Comparison of ENCODE assay signal across 16 cellular contexts in the genomic region with DNA sequence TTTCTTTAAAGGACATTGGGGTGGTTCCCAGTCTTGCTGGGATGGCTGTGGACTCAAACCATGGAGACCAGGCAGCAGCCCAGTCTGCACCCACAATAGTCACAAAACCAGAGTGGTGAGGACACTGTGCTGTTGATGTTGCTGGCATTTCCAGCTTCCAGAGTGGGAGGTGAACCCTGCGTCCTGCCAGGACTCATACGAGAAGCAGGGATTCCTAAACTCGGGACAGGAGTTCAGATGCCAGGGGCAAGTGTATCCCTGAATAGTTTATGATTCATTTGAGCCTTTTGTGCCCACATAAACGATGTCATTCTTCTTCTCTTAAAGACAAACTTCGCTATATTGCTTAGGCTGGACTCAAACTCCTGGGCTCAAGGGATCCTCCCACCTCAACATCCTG.
A peak's percentile ranks its signal among the peaks of the same experiment; 100 is the strongest.
DNase-seq lines count a peak whose midpoint lies in the region; ATAC-seq and TF ChIP-seq lines count a peak whose summit lies in the region.
"Had no signal": no experiment of that assay in that cellular context is flagged by ENCODE, and none has a peak within 500 bp of the region (broad histone marks: within the 10 kb centered on the region; RNA-seq: fewer than 3 reads in every experiment).

No MANE protein-coding gene starts in this region.

- H3K4me1 Mint-ChIP-seq in MCF 10A (ENCODE audit: insufficient read depth, unreplicated experiment) = no peaks in the 10 kb centered on the region
- H3K4me1 Mint-ChIP-seq: CD4-positive, CD25-positive, alpha-beta regulatory T cell had no signal

- no peak for TF ChIP-seq EP300 in ovary (IDR thresholded peaks at IDR 0.05)

- no peaks in the 10 kb centered on the region for H3K4me1 ChIP-seq in breast epithelium
- H3K4me1 ChIP-seq in thoracic aorta (ENCODE audit: control insufficient read depth in 1 of 2, low read depth in 2 of 2) = peaks cover 0 to 15% of the 10 kb centered on the region in 2 donors
- H3K4me1 ChIP-seq in ovary (ENCODE audit: insufficient read depth) = no peaks in the 10 kb centered on the region
- H3K4me1 ChIP-seq: A549, BE2C had no signal

- intact Hi-C loops in breast epithelium (cut with DNase I; ENCODE audit: low total_unique reads) (no loop called here), MCF 10A (cut with micrococcal nuclease) (no loop called here), ovary (cut with DNase I) (no loop called here)

- no peaks in the 10 kb centered on the region for H3K27me3 ChIP-seq in breast epithelium
- H3K27me3 ChIP-seq in thoracic aorta (replicated peaks; ENCODE audit: insufficient read depth) = no peaks in the 10 kb centered on the region
- no peaks in the 10 kb centered on the region for H3K27me3 ChIP-seq in ovary
- H3K27me3 ChIP-seq: BE2C had no signal

- no peaks in the 10 kb centered on the region for H3K9me3 ChIP-seq in breast epithelium
- H3K9me3 ChIP-seq in thoracic aorta = no peaks in the 10 kb centered on the region
- H3K9me3 ChIP-seq in ovary = no peaks in the 10 kb centered on the region
- H3K9me3 ChIP-seq: A549, BE2C, Caco-2 had no signal

- TF ChIP-seq CTCF in breast epithelium (IDR thresholded peaks at IDR 0.05) = no peak
- TF ChIP-seq CTCF in MCF 10A (IDR thresholded peaks at IDR 0.05; ENCODE audit: unreplicated experiment) = no peak
- no peak for TF ChIP-seq CTCF in thoracic aorta (IDR thresholded peaks at IDR 0.05)
- no peak for TF ChIP-seq CTCF in ovary (IDR thresholded peaks at IDR 0.05)

- no TSS peak for BruUV-seq in MCF 10A (replicated peaks; lab: Mats Ljungman, UMichigan)

- POLR2A ChIA-PET in MCF 10A (lab: Yijun Ruan, JAX) = no interaction called here

- no peaks in the 10 kb centered on the region for H3K36me3 Mint-ChIP-seq in MCF 10A (ENCODE audit: insufficient read depth, unreplicated experiment)
- H3K36me3 Mint-ChIP-seq: CD4-positive, CD25-positive, alpha-beta regulatory T cell had no signal

- DNase-seq in breast epithelium (ENCODE audit: low spot score in 2 of 2) (no peak), MCF 10A (ENCODE audit: unreplicated experiment) (no peak), globus pallidus (ENCODE audit: low spot score) (peak; percentile 18), myocyte (ENCODE audit: low read depth) (peak; percentile 22), thoracic aorta (ENCODE audit: low spot score) (no peak), mucosa of gallbladder (ENCODE audit: low spot score) (no peak), ovary (no peak)
- DNase-seq: BE2C; Caco-2; CD4-positive, CD25-positive, alpha-beta regulatory T cell; GM23248; HCEC 1CT had no signal

- no peak overlapping the region for H3K4me3 Mint-ChIP-seq in MCF 10A (ENCODE audit: unreplicated experiment)
- H3K4me3 Mint-ChIP-seq: CD4-positive, CD25-positive, alpha-beta regulatory T cell had no signal

- H3K27ac Mint-ChIP-seq in MCF 10A (ENCODE audit: low read depth, unreplicated experiment) = no peak overlapping the region
- H3K27ac Mint-ChIP-seq: CD4-positive, CD25-positive, alpha-beta regulatory T cell had no signal

- ATAC-seq in thoracic aorta (ENCODE audit: insufficient number of reproducible peaks, low FRiP score, low read depth) (peak; percentile 61), GM18511 (IDR thresholded peaks at IDR 0.05; ENCODE audit: unreplicated experiment) (no peak)
- ATAC-seq: A549 had no signal

- H3K36me3 ChIP-seq in breast epithelium (no peaks in the 10 kb centered on the region), thoracic aorta (no peaks in the 10 kb centered on the region), ovary (no peaks in the 10 kb centered on the region)
- H3K36me3 ChIP-seq: BE2C had no signal

- WGBS in ovary, 3 donors = 63 to 73% (median 71%) methylated on average over 5 of the region's 5 CpGs

- TF ChIP-seq POLR2A in breast epithelium (IDR thresholded peaks at IDR 0.05) (no peak), ovary (IDR thresholded peaks at IDR 0.05) (no peak)

- CTCF ChIA-PET in MCF 10A (lab: Yijun Ruan, JAX) = no interaction called here

- peaks cover 5% of the 10 kb centered on the region for H3K9me3 Mint-ChIP-seq in MCF 10A (ENCODE audit: unreplicated experiment)

- H3K27ac ChIP-seq in breast epithelium = peak overlapping the region; percentile 11 to 38
- H3K27ac ChIP-seq in thoracic aorta = no peak overlapping the region
- H3K27ac ChIP-seq in ovary = no peak overlapping the region
- H3K27ac ChIP-seq: 22Rv1, A549, GM23248, HL-60 had no signal

- H3K4me3 ChIP-seq in breast epithelium (no peak overlapping the region), thoracic aorta (no peak overlapping the region), ovary (no peak overlapping the region)
- H3K4me3 ChIP-seq: A549, GM23248 had no signal

- H3K27me3 Mint-ChIP-seq in MCF 10A (ENCODE audit: insufficient read depth, unreplicated experiment) = no peaks in the 10 kb centered on the region

Comparison
In these comparisons a context has a peak if more than half of its experiments do, and no peak if none do; other contexts are left out.
1. DNase-seq: peak in globus pallidus (single experiment) and myocyte (single experiment); none in breast epithelium (0 of 2), MCF 10A (single experiment), thoracic aorta (single experiment), mucosa of gallbladder (single experiment) and ovary (0 of 5).
2. H3K27ac ChIP-seq: peak in breast epithelium (2 of 2); none in thoracic aorta (0 of 2) and ovary (0 of 2).